Comparison of ENCODE assay signal across 8 cellular contexts in genomic region chr3:174441588-174442316, GRCh38.
A peak's percentile ranks its signal among the peaks of the same experiment; 100 is the strongest.
DNase-seq lines count a peak whose midpoint lies in the region; ATAC-seq, FAIRE-seq and TF ChIP-seq lines count a peak whose summit lies in the region.

No MANE protein-coding gene starts in this region.

- H3T11ph ChIP-seq in H9 (ENCODE audit: low read length) = no peak overlapping the region

- no peaks in the 10 kb centered on the region for H3K27me3 ChIP-seq in H9 (ENCODE audit: insufficient read depth, low read length)
- 0 out of 2 replicates have a peak, but pooled peaks cover 5% of the 10 kb centered on the region for H3K27me3 ChIP-seq in OCI-LY1 (ENCODE audit: insufficient read depth, low read length)
- H3K27me3 ChIP-seq in H1 (replicated peaks in 1 of 4; ENCODE audit: control insufficient read depth in 3 of 4, extremely low read depth in 1 of 4, insufficient read depth in 3 of 4, low read length in 3 of 4) = no peaks in the 10 kb centered on the region

- H3K9me3 ChIP-seq in H9 (ENCODE audit: control insufficient read depth, low read depth, low read length) (no peaks in the 10 kb centered on the region), OCI-LY1 (ENCODE audit: low read length) (no peaks in the 10 kb centered on the region), H1 (ENCODE audit: insufficient read depth in 2 of 2, low read depth in 1 of 2, low read length in 1 of 2) (no peaks in the 10 kb centered on the region)

- H2BK12ac ChIP-seq in H9 (ENCODE audit: insufficient read length, low read depth, low read length) (no peak overlapping the region), H1 (ENCODE audit: low read depth, low read length) (no peak overlapping the region)

- no peak overlapping the region for H3K23ac ChIP-seq in H9 (ENCODE audit: insufficient read length, low read depth, low read length)
- no peak overlapping the region for H3K23ac ChIP-seq in H1 (ENCODE audit: insufficient read length)

- H3K4me1 Mint-ChIP-seq in H9 (peaks cover 17 to 27% of the 10 kb centered on the region in 2 experiments), nephron progenitor cell (peaks cover 24% of the 10 kb centered on the region)

- H4K8ac ChIP-seq in H9 (replicated peaks; ENCODE audit: insufficient read length, low read depth, low read length) (no peak overlapping the region), H1 (ENCODE audit: extremely low read depth, insufficient read depth, low read length) (peak overlapping the region; percentile 99)

- H4K20me1 ChIP-seq in H9 (ENCODE audit: control insufficient read depth, insufficient read depth, insufficient read length) (no peaks in the 10 kb centered on the region), OCI-LY1 (ENCODE audit: insufficient read depth, low read length) (no peaks in the 10 kb centered on the region), H1 (replicated peaks in 1 of 2; ENCODE audit: control insufficient read depth in 1 of 2, insufficient read depth in 2 of 2, low read length in 2 of 2) (no peaks in the 10 kb centered on the region)

- H3K18ac ChIP-seq in H9 (ENCODE audit: insufficient read length, low read depth, low read length) (peak overlapping the region; percentile 69), H1 (ENCODE audit: extremely low read depth, low read length) (0 out of 2 replicates have a peak overlapping the region, but pooled peaks have one; percentile 41)

- no peak overlapping the region for H2BK20ac ChIP-seq in H9 (ENCODE audit: low read depth, low read length, poor library complexity, severe bottlenecking)
- no peak overlapping the region for H2BK20ac ChIP-seq in H1 (ENCODE audit: low read length)

- H3F3A ChIP-seq in OCI-LY1 (ENCODE audit: insufficient read depth, low read length) = no peaks in the 10 kb centered on the region

- peak overlapping the region; percentile 76 to 89 for H3K4me3 Mint-ChIP-seq in H9
- peak overlapping the region; percentile 96 for H3K4me3 Mint-ChIP-seq in nephron progenitor cell

- H3K23me2 ChIP-seq in H9 (ENCODE audit: insufficient read length, low read depth, low read length, poor library complexity, severe bottlenecking) (peaks cover 9% of the 10 kb centered on the region), H1 (ENCODE audit: low read depth, low read length) (peaks cover 7% of the 10 kb centered on the region)

- H3K4me3 ChIP-seq in AG04449 (ENCODE audit: low read depth, low read length) (peak overlapping the region; percentile 69), OCI-LY1 (ENCODE audit: low read depth, low read length, poor library complexity, severe bottlenecking) (peak overlapping the region; percentile 66), H1 (ENCODE audit: extremely low read depth in 1 of 4, insufficient read depth in 2 of 4, low read depth in 3 of 4, low read length in 4 of 4) (peak overlapping the region; percentile 78 to 88 (median 80))

- no peak for TF ChIP-seq RAD21 in H1 (IDR thresholded peaks at IDR 0.05 in 1 of 2, conservative IDR thresholded peaks at IDR 0.05 in 1 of 2; ENCODE audit: low read depth in 2 of 2, low read length in 2 of 2)

- WGBS in H9 (ENCODE audit: extremely low coverage, insufficient read length, low lambda C conversion rate) = no CpG with 5 or more reads among the region's 11 CpGs
- 30% methylated on average over 9 of the region's 11 CpGs; no CpG with 5 or more reads in 1 of the 2 experiments for WGBS in H1 (ENCODE audit: extremely low coverage in 1 of 2, insufficient coverage in 1 of 2, insufficient read length in 1 of 2, insufficient replicate concordance in 2 of 2, low coverage in 1 of 2, low lambda C conversion rate in 2 of 2, missing lambda C conversion rate in 1 of 2), 2 experiments

- no peaks in the 10 kb centered on the region for H3K9me2 ChIP-seq in OCI-LY1 (ENCODE audit: low read depth, low read length)

- TF ChIP-seq EP300 in H1 (IDR thresholded peaks at IDR 0.05; ENCODE audit: borderline replicate concordance in 1 of 2, low read depth in 2 of 2, low read length in 2 of 2) = no peak

- peak overlapping the region; percentile 67 for H2AFZ ChIP-seq in H9 (ENCODE audit: low read length)
- no peak overlapping the region for H2AFZ ChIP-seq in OCI-LY1 (ENCODE audit: low read length)
- 0 out of 2 replicates have a peak overlapping the region, but pooled peaks have one; percentile 43 for H2AFZ ChIP-seq in H1 (ENCODE audit: low read length)

- peak; percentile 41 for DNase-seq in AG04449 (ENCODE audit: low read depth, low spot score)
- DNase-seq in H9 = no peak
- no peak for DNase-seq in H1 (ENCODE audit: low read depth in 1 of 2, low spot score in 2 of 2)
- no peak for DNase-seq in nephron progenitor cell
- DNase-seq in NCI-H2196 (lab: John Stamatoyannopoulos, UW; ENCODE audit: unreplicated experiment) = no peak
- no peak for DNase-seq in H4 (ENCODE audit: low spot score)

- TF ChIP-seq CTCF in AG04449 (IDR thresholded peaks at IDR 0.05; ENCODE audit: insufficient read depth, low read length, missing control alignments) (no peak), H9 (conservative IDR thresholded peaks at IDR 0.05) (no peak), OCI-LY1 (IDR thresholded peaks at IDR 0.05; ENCODE audit: low read length) (no peak), H1 (IDR thresholded peaks at IDR 0.05; ENCODE audit: control extremely low read depth in 1 of 3, insufficient read depth in 1 of 3, low read depth in 1 of 3, low read length in 3 of 3) (no peak), nephron progenitor cell (IDR thresholded peaks at IDR 0.05) (no peak)

- peak overlapping the region; percentile 84 for H3K4me2 ChIP-seq in H9 (ENCODE audit: insufficient read depth, insufficient read length, low read length)
- H3K4me2 ChIP-seq in OCI-LY1 (ENCODE audit: low read length) = peak overlapping the region; percentile 62
- H3K4me2 ChIP-seq in H1 (ENCODE audit: insufficient read depth in 1 of 2, low read depth in 2 of 2, low read length in 2 of 2) = peak overlapping the region; percentile 86 to 94

- H2BK120ac ChIP-seq in H9 (ENCODE audit: low read depth, low read length, poor library complexity, severe bottlenecking) (no peak overlapping the region), H1 (replicated peaks; ENCODE audit: low read depth, low read length) (no peak overlapping the region)

- peak overlapping the region; percentile 71 for H3K14ac ChIP-seq in H9 (ENCODE audit: insufficient read depth, low read length)
- no peak overlapping the region for H3K14ac ChIP-seq in H1 (ENCODE audit: insufficient read length)

- H3K36me3 Mint-ChIP-seq in H9 (ENCODE audit: insufficient read depth in 1 of 3, low read depth in 3 of 3) (peaks cover 0 to 3% (median 3%) of the 10 kb centered on the region in 3 experiments; a peak in 1 of 7 replicates), nephron progenitor cell (ENCODE audit: low read depth) (peaks cover 4% of the 10 kb centered on the region)

- H3K79me1 ChIP-seq in H9 (ENCODE audit: insufficient read depth, low read depth, low read length, poor library complexity, severe bottlenecking) = no peaks in the 10 kb centered on the region
- no peaks in the 10 kb centered on the region for H3K79me1 ChIP-seq in H1 (ENCODE audit: low read depth, low read length)

- H2AK5ac ChIP-seq in H9 (ENCODE audit: insufficient read length, low read length) (no peak overlapping the region), H1 (ENCODE audit: low read depth, low read length) (no peak overlapping the region)

- POLR2A ChIA-PET in AG04449 (lab: Yijun Ruan, JAX) (interaction anchor here (0.9 to 2.1 kb wide), 5 partner anchors 146 to 829 kb away, joined by 3 to 8 read pairs (median 4); no protein-coding TSS in a partner anchor), H1 (lab: Charles Lee; ENCODE audit: partially characterized antibody) (interaction anchor here (0.6 to 3.6 kb wide), 14 partner anchors 10 to 661 kb away, joined by 3 to 18 read pairs (median 4); no protein-coding TSS in a partner anchor)

- no peaks in the 10 kb centered on the region for H3K27me3 Mint-ChIP-seq in H9 (ENCODE audit: low read depth)
- H3K27me3 Mint-ChIP-seq in nephron progenitor cell (ENCODE audit: low read depth, poor library complexity) = no peaks in the 10 kb centered on the region

- H3K27ac ChIP-seq in H9 (ENCODE audit: insufficient read length, low read depth, low read length) (peak overlapping the region; percentile 48), OCI-LY1 (ENCODE audit: low read depth, low read length, poor library complexity, severe bottlenecking) (no peak overlapping the region), H1 (ENCODE audit: low read depth, low read length) (peak overlapping the region; percentile 97; the same call in 1 of the 2 replicates)

- H3K56ac ChIP-seq in H9 (ENCODE audit: insufficient read length, low read depth, low read length) = no peak overlapping the region
- H3K56ac ChIP-seq in H1 (replicated peaks; ENCODE audit: insufficient read length, low read depth, low read length) = no peak overlapping the region

- peak; percentile 28 for FAIRE-seq in H1 (lab: Jason Lieb, UNC)

- H4K91ac ChIP-seq in H9 (ENCODE audit: insufficient read length, low read depth, low read length) (no peak overlapping the region), H1 (replicated peaks; ENCODE audit: insufficient read length, low read length) (no peak overlapping the region)

- no peaks in the 10 kb centered on the region; the same call in 1 of the 2 replicates for H3K4me1 ChIP-seq in H9 (ENCODE audit: insufficient read depth, low read length)
- peaks cover 11% of the 10 kb centered on the region for H3K4me1 ChIP-seq in OCI-LY1 (ENCODE audit: insufficient read depth, low read length, severe bottlenecking)
- H3K4me1 ChIP-seq in H1 (replicated peaks in 1 of 4; ENCODE audit: control insufficient read depth in 3 of 4, insufficient read depth in 4 of 4, low read length in 3 of 4) = peaks cover 0 to 6% (median 2%) of the 10 kb centered on the region in 4 experiments; a peak in 4 of 7 replicates

- CTCF ChIA-PET in AG04449 (lab: Yijun Ruan, JAX) = interaction anchor here (1.1 to 1.7 kb wide), 2 partner anchors 316 to 893 kb away, joined by 3 to 5 read pairs; no protein-coding TSS in a partner anchor
- CTCF ChIA-PET in H1 (lab: Charles Lee; ENCODE audit: partially characterized antibody) = interaction anchor here (0.7 kb wide), 2 partner anchors 700 to 936 kb away, joined by 3 read pairs; no protein-coding TSS in a partner anchor

- H2BK15ac ChIP-seq in H9 (ENCODE audit: low read depth, low read length) (no peak overlapping the region), H1 (ENCODE audit: low read length) (peak overlapping the region; percentile 67; the same call in 1 of the 2 replicates)

- H2BK5ac ChIP-seq in H9 (ENCODE audit: insufficient read length, low read length) (no peak overlapping the region), H1 (ENCODE audit: low read depth, low read length) (peak overlapping the region; percentile 67; the same call in 1 of the 2 replicates)

- no peaks in the 10 kb centered on the region for H3K36me3 ChIP-seq in OCI-LY1 (ENCODE audit: insufficient read depth, low read length)
- H3K36me3 ChIP-seq in H1 (ENCODE audit: control insufficient read depth in 2 of 4, insufficient read depth in 4 of 4, low read length in 3 of 4) = no peaks in the 10 kb centered on the region

- H4K5ac ChIP-seq in H9 (ENCODE audit: insufficient read length, low read depth, low read length) (no peak overlapping the region), H1 (ENCODE audit: insufficient read length, low read depth, low read length) (peak overlapping the region; percentile 69)

- peaks cover 0 to 3% of the 10 kb centered on the region in 2 experiments; a peak in 2 of 5 replicates for H3K9me3 Mint-ChIP-seq in H9
- H3K9me3 Mint-ChIP-seq in nephron progenitor cell = peaks cover 4% of the 10 kb centered on the region

- H3K27ac Mint-ChIP-seq in H9 = peak overlapping the region; percentile 90 to 96 (median 95); a peak in 6 of 7 replicates
- peak overlapping the region; percentile 99 for H3K27ac Mint-ChIP-seq in nephron progenitor cell

- H3K9ac ChIP-seq in H9 (ENCODE audit: extremely low read depth, insufficient read length, low read length) = peak overlapping the region; percentile 86
- H3K9ac ChIP-seq in OCI-LY1 (ENCODE audit: low read length) = peak overlapping the region; percentile 58
- peak overlapping the region in 3 of 4 experiments; percentile 77 to 87 (median 83); a peak in 5 of 7 replicates for H3K9ac ChIP-seq in H1 (replicated peaks in 1 of 4; ENCODE audit: extremely low read depth in 1 of 4, low read depth in 3 of 4, low read length in 3 of 4)

- TF ChIP-seq POLR2A in H1 (IDR thresholded peaks at IDR 0.05; ENCODE audit: control extremely low read depth in 1 of 2, low read depth in 2 of 2, low read length in 2 of 2) = no peak

- no peak for ATAC-seq in HG02981 (IDR thresholded peaks at IDR 0.05; ENCODE audit: unreplicated experiment)

- no peak overlapping the region; the same call in 1 of the 2 replicates for H3K4ac ChIP-seq in H9 (ENCODE audit: low read depth, low read length)
- no peak overlapping the region for H3K4ac ChIP-seq in H1 (replicated peaks; ENCODE audit: insufficient read length, low read depth, low read length)

- H3K79me2 ChIP-seq in H9 (ENCODE audit: insufficient read depth, low read length) (no peaks in the 10 kb centered on the region; the same call in 1 of the 2 replicates), OCI-LY1 (ENCODE audit: insufficient read depth, low read length) (no peaks in the 10 kb centered on the region), H1 (ENCODE audit: control insufficient read depth in 1 of 2, insufficient read depth in 2 of 2, low read length in 2 of 2) (no peaks in the 10 kb centered on the region)
